In genomic region chr14:39177168-39177545, GRCh38 we compare ENCODE assay signal across 1 cellular context.
TF ChIP-seq lines count a peak whose summit lies in the region.

No MANE protein-coding gene starts in this region.

TF ChIP-seq in HepG2, 621 proteins besides CTCF, POLR2A, EP300 and RAD21 (continued from another document and continues in another):
- no peak for TF ChIP-seq ZHX1 (CRISPR knock-in tag; IDR thresholded peaks at IDR 0.05; ENCODE audit: low read depth)
- no peak for TF ChIP-seq ZNF790 (CRISPR knock-in tag; IDR thresholded peaks at IDR 0.05; ENCODE audit: borderline replicate concordance)
- no peak for TF ChIP-seq ZNF792 (CRISPR knock-in tag; IDR thresholded peaks at IDR 0.05)
- peak; percentile 58; the same call in 1 of the 2 replicates for TF ChIP-seq SNAPC4 (CRISPR knock-in tag; IDR thresholded peaks at IDR 0.05)
- 0 out of 2 replicates have a peak, but pooled peaks have one; percentile 34 for TF ChIP-seq SALL1 (CRISPR knock-in tag; IDR thresholded peaks at IDR 0.05)
- TF ChIP-seq ZNF138 (CRISPR knock-in tag; IDR thresholded peaks at IDR 0.05; ENCODE audit: low read depth) = 0 out of 2 replicates have a peak, but pooled peaks have one; percentile 38
- TF ChIP-seq ARNT2 (CRISPR knock-in tag; IDR thresholded peaks at IDR 0.05; ENCODE audit: low read depth) = 0 out of 2 replicates have a peak, but pooled peaks have one; percentile 10
- no peak for TF ChIP-seq BORCS8-MEF2B (CRISPR knock-in tag; IDR thresholded peaks at IDR 0.05)
- TF ChIP-seq NFAT5 (CRISPR knock-in tag; IDR thresholded peaks at IDR 0.05) = peak; percentile 67; the same call in 1 of the 2 replicates
- peak; percentile 76 for TF ChIP-seq ZNF781 (CRISPR knock-in tag; IDR thresholded peaks at IDR 0.05; ENCODE audit: borderline replicate concordance, not compliant biosample characterization)
- TF ChIP-seq ZMYM3 (CRISPR knock-in tag; IDR thresholded peaks at IDR 0.05) = peak; percentile 57; the same call in 1 of the 2 replicates
- peak; percentile 11; the same call in 1 of the 2 replicates for TF ChIP-seq SSRP1 (CRISPR knock-in tag; IDR thresholded peaks at IDR 0.05)
- no peak for TF ChIP-seq ZNF639 (CRISPR knock-in tag; conservative IDR thresholded peaks at IDR 0.05)
- TF ChIP-seq ZNF407 (CRISPR knock-in tag; IDR thresholded peaks at IDR 0.05; ENCODE audit: not compliant biosample characterization) = peak; percentile 72
- no peak for TF ChIP-seq KLF6 (CRISPR knock-in tag; IDR thresholded peaks at IDR 0.05)
- TF ChIP-seq GMEB1 (CRISPR knock-in tag; IDR thresholded peaks at IDR 0.05; ENCODE audit: borderline replicate concordance) = peak; percentile 35; the same call in 1 of the 2 replicates
- TF ChIP-seq ARNTL (CRISPR knock-in tag; IDR thresholded peaks at IDR 0.05) = no peak
- TF ChIP-seq SNAI1 (CRISPR knock-in tag; IDR thresholded peaks at IDR 0.05; ENCODE audit: borderline replicate concordance) = 0 out of 2 replicates have a peak, but pooled peaks have one; percentile 32
- TF ChIP-seq FOXC1 (CRISPR knock-in tag; IDR thresholded peaks at IDR 0.05; ENCODE audit: borderline replicate concordance) = 0 out of 2 replicates have a peak, but pooled peaks have one; percentile 42
- peak; percentile 57; the same call in 1 of the 2 replicates for TF ChIP-seq ZNF333 (CRISPR knock-in tag; IDR thresholded peaks at IDR 0.05; ENCODE audit: borderline replicate concordance)
- peak; percentile 80; the same call in 1 of the 2 replicates for TF ChIP-seq CAMTA2 (CRISPR knock-in tag; IDR thresholded peaks at IDR 0.05; ENCODE audit: borderline replicate concordance)
- TF ChIP-seq HIVEP1 (CRISPR knock-in tag; IDR thresholded peaks at IDR 0.05) = peak; percentile 49; the same call in 1 of the 2 replicates
